In genomic region chr19:46725036-46725820, GRCh38 we compare ENCODE assay signal across 15 cellular contexts.
"Had no signal": no experiment of that assay in that cellular context is flagged by ENCODE, and none has a peak within 500 bp of the region (broad histone marks: within the 10 kb centered on the region; RNA-seq: fewer than 3 reads in every experiment).

No MANE protein-coding gene starts in this region.

- DNase-seq: activated CD4-positive, alpha-beta T cell treated with anti-CD3 and anti-CD28 coated beads for 4 hours; activated CD8-positive, alpha-beta memory T cell treated with anti-CD3 and anti-CD28 coated beads for 24 hours; brain microvascular endothelial cell; effector CD4-positive, alpha-beta T cell; retina; stomach; T-helper 1 cell; uterus; WERI-Rb-1 had no signal

- H3K4me3 Mint-ChIP-seq: activated naive CD4-positive, alpha-beta T cell treated with anti-CD3 and anti-CD28 coated beads, Interleukin-2, amount 50 U/mL, for 24 hours had no signal

- H2AFZ ChIP-seq: parathyroid adenoma had no signal

- H3K9ac ChIP-seq: parathyroid adenoma had no signal

- H3K27ac Mint-ChIP-seq: activated naive CD4-positive, alpha-beta T cell treated with anti-CD3 and anti-CD28 coated beads, Interleukin-2, amount 50 U/mL, for 24 hours; activated T-helper 2 cell treated with anti-CD3 and anti-CD28 coated beads, Interferon-gamma antibody, Interleukin-2, Interleukin-4, amounts not matched to agents 10 μg/mL and 5 μg/mL and 100 μg/mL, durations not matched to agents 14 hours and 24 hours and 36 hours had no signal

- H3K36me3 ChIP-seq: uterus had no signal

- H3K4me1 ChIP-seq: parathyroid adenoma, uterus had no signal

- H3K9me3 ChIP-seq: stomach, uterus had no signal

- FAIRE-seq: frontal cortex, keratinocyte had no signal

- H3K9me3 Mint-ChIP-seq: activated naive CD4-positive, alpha-beta T cell treated with anti-CD3 and anti-CD28 coated beads, Interleukin-2, amount 50 U/mL, for 24 hours; activated T-helper 2 cell treated with anti-CD3 and anti-CD28 coated beads, Interferon-gamma antibody, Interleukin-2, Interleukin-4, amounts not matched to agents 10 μg/mL and 5 μg/mL and 100 μg/mL, durations not matched to agents 14 hours and 24 hours and 36 hours had no signal

- H3K27me3 Mint-ChIP-seq: activated naive CD4-positive, alpha-beta T cell treated with anti-CD3 and anti-CD28 coated beads, Interleukin-2, amount 50 U/mL, for 24 hours had no signal

- H3K27me3 ChIP-seq: brain microvascular endothelial cell, stomach, uterus had no signal

- H3K4me3 ChIP-seq: skin epidermis, stomach, uterus had no signal

- H3K27ac ChIP-seq: brain microvascular endothelial cell, parathyroid adenoma, skin epidermis, stomach, uterus, WERI-Rb-1 had no signal
